In genomic region chr5:217475-217859, GRCh38 we compare ENCODE assay signal across 2 cellular contexts.
TF ChIP-seq lines count a peak whose summit lies in the region.

No MANE protein-coding gene starts in this region.

TF ChIP-seq in SK-N-SH, 30 proteins besides CTCF, POLR2A, EP300 and RAD21:
- 0 out of 2 replicates have a peak, but pooled peaks have one; percentile 36 for TF ChIP-seq MAX (IDR thresholded peaks at IDR 0.05; ENCODE audit: low read depth)

TF ChIP-seq in K562, 482 proteins besides CTCF, POLR2A, EP300 and RAD21:
- TF ChIP-seq SMARCA4 (IDR thresholded peaks at IDR 0.05) (0 out of 2 replicates have a peak, but pooled peaks have one; percentile 13), MGA (IDR thresholded peaks at IDR 0.05) (peak; percentile 26; the same call in 1 of the 2 replicates), NBN (IDR thresholded peaks at IDR 0.05; ENCODE audit: low read depth) (peak; percentile 17; the same call in 1 of the 2 replicates), KAT7 (CRISPR knock-in tag; IDR thresholded peaks at IDR 0.05; ENCODE audit: borderline replicate concordance) (peak; percentile 34; the same call in 1 of the 2 replicates)
TF ChIP-seq in K562: peak in this region for 4; not testable (repeated sequence) for 478.
